ENCODE assay signal across 9 cellular contexts in genomic region chr4:151276787-151277557, GRCh38. TPM values are rescaled to one million over a fixed set of nuclear protein-coding genes. Genes with fewer than 3 reads are reported as not detected.
DNase-seq lines count a peak whose midpoint lies in the region; ATAC-seq and TF ChIP-seq lines count a peak whose summit lies in the region.
"Had no signal": no experiment of that assay in that cellular context is flagged by ENCODE, and none has a peak within 500 bp of the region (broad histone marks: within the 10 kb centered on the region; RNA-seq: fewer than 3 reads in every experiment).

Gene PRSS48, plus strand, starts transcription at chr4:151277161. Its CDS starts 12 bp downstream, at chr4:151277173.

- no peak within 1 kb of the TSS for H3K23ac ChIP-seq in H9 (ENCODE audit: insufficient read length, low read depth, low read length)

- no peak within 1 kb of the TSS for H2BK5ac ChIP-seq in H9 (ENCODE audit: insufficient read length, low read length)

- no peak within 1 kb of the TSS for H3T11ph ChIP-seq in H9 (ENCODE audit: low read length)

- no peaks in the 10 kb centered on the region for H3K27me3 Mint-ChIP-seq in H9 (ENCODE audit: low read depth)
- peaks cover 0 to 7% (median 4%) of the 10 kb centered on the region in 3 donors for H3K27me3 Mint-ChIP-seq in immature natural killer cell (ENCODE audit: low read depth in 3 of 3)

- H3K9me3 Mint-ChIP-seq in H9: no peaks in the 10 kb centered on the region
- peaks cover 0 to 1% (median 0%) of the 10 kb centered on the region in 6 donors for H3K9me3 Mint-ChIP-seq in immature natural killer cell
- H3K9me3 Mint-ChIP-seq: stimulated activated naive CD8-positive, alpha-beta T cell treated with anti-CD3 and anti-CD28 coated beads, Interleukin-15, Interleukin-2, amounts not matched to agents 100 ng/mL and 50 ng/mL, for 24 hours had no signal

- H3K4me3 Mint-ChIP-seq in H9 (no peak within 1 kb of the TSS; a peak in 1 of 5 replicates), immature natural killer cell (no peak within 1 kb of the TSS)
- H3K4me3 Mint-ChIP-seq: stimulated activated naive CD8-positive, alpha-beta T cell treated with anti-CD3 and anti-CD28 coated beads, Interleukin-15, Interleukin-2, amounts not matched to agents 100 ng/mL and 50 ng/mL, for 24 hours had no signal

- H2AFZ ChIP-seq in H9 (ENCODE audit: low read length): no peak within 1 kb of the TSS

- H3K23me2 ChIP-seq in H9 (ENCODE audit: insufficient read length, low read depth, low read length, poor library complexity, severe bottlenecking): no peaks in the 10 kb centered on the region

- WGBS in H9 (ENCODE audit: extremely low coverage, insufficient read length, low lambda C conversion rate): no CpG with 5 or more reads among the region's 7 CpGs
- 74 to 76% (median 76%) methylated on average over 7 of the region's 7 CpGs for WGBS in ovary, 3 donors

- H3K4me3 ChIP-seq in ovary: no peak within 1 kb of the TSS

- H2BK15ac ChIP-seq in H9 (ENCODE audit: low read depth, low read length): no peak within 1 kb of the TSS

- no peak within 1 kb of the TSS for H2BK20ac ChIP-seq in H9 (ENCODE audit: low read depth, low read length, poor library complexity, severe bottlenecking)

- H3K4me1 ChIP-seq in H9 (ENCODE audit: insufficient read depth, low read length) (no peaks in the 10 kb centered on the region; the same call in 1 of the 2 replicates), foreskin keratinocyte (no peaks in the 10 kb centered on the region), ovary (ENCODE audit: insufficient read depth) (peaks cover 7% of the 10 kb centered on the region)

- no peak within 1 kb of the TSS for H2BK12ac ChIP-seq in H9 (ENCODE audit: insufficient read length, low read depth, low read length)

- no peak for TF ChIP-seq EP300 in ovary (IDR thresholded peaks at IDR 0.05)

- intact Hi-C loops in ovary (cut with DNase I): no loop called here

- H3K36me3 Mint-ChIP-seq in H9 (ENCODE audit: insufficient read depth in 1 of 3, low read depth in 3 of 3) (peaks cover 0 to 2% (median 0%) of the 10 kb centered on the region in 3 experiments; a peak in 2 of 7 replicates), immature natural killer cell (no peaks in the 10 kb centered on the region)

- no peak for TF ChIP-seq POLR2A in ovary (IDR thresholded peaks at IDR 0.05)

- DNase-seq in EH (ENCODE audit: low read depth) (peak; percentile 65), H9 (peak; percentile 93), NCI-H69 (lab: John Stamatoyannopoulos, UW) (peak; percentile 37), activated T-cell treated with anti-CD3 and anti-CD28 coated beads for 48 hours (ENCODE audit: low read depth) (peak; percentile 50), foreskin keratinocyte (peak; percentile 18 to 39), ovary (peak; percentile 28 to 66 (median 52)), immature natural killer cell (no peak)
- DNase-seq in central memory CD4-positive, alpha-beta T cell: no peak

- H3K9me3 ChIP-seq in H9 (ENCODE audit: control insufficient read depth, low read depth, low read length): no peaks in the 10 kb centered on the region
- no peaks in the 10 kb centered on the region for H3K9me3 ChIP-seq in ovary

- H3K9ac ChIP-seq in H9 (ENCODE audit: extremely low read depth, insufficient read length, low read length): no peak within 1 kb of the TSS

- H3K27ac ChIP-seq in H9 (ENCODE audit: insufficient read length, low read depth, low read length) (no peak within 1 kb of the TSS), foreskin keratinocyte (no peak within 1 kb of the TSS), ovary (no peak within 1 kb of the TSS)

- no peak within 1 kb of the TSS for H3K4ac ChIP-seq in H9 (ENCODE audit: low read depth, low read length)

- no peak within 1 kb of the TSS for H2BK120ac ChIP-seq in H9 (ENCODE audit: low read depth, low read length, poor library complexity, severe bottlenecking)

- no peak within 1 kb of the TSS for H3K56ac ChIP-seq in H9 (ENCODE audit: insufficient read length, low read depth, low read length)

- ATAC-seq in foreskin keratinocyte: peak; percentile 79

- no peaks in the 10 kb centered on the region for H3K79me1 ChIP-seq in H9 (ENCODE audit: insufficient read depth, low read depth, low read length, poor library complexity, severe bottlenecking)

- no peaks in the 10 kb centered on the region for H4K20me1 ChIP-seq in H9 (ENCODE audit: control insufficient read depth, insufficient read depth, insufficient read length)

- H2AK5ac ChIP-seq in H9 (ENCODE audit: insufficient read length, low read length): no peak within 1 kb of the TSS

- H3K27me3 ChIP-seq in H9 (ENCODE audit: insufficient read depth, low read length) (no peaks in the 10 kb centered on the region), foreskin keratinocyte (no peaks in the 10 kb centered on the region), ovary (no peaks in the 10 kb centered on the region)

- H3K14ac ChIP-seq in H9 (ENCODE audit: insufficient read depth, low read length): no peak within 1 kb of the TSS

- no peak within 1 kb of the TSS for H4K91ac ChIP-seq in H9 (ENCODE audit: insufficient read length, low read depth, low read length)

- no peaks in the 10 kb centered on the region for H3K36me3 ChIP-seq in ovary

- H3K4me1 Mint-ChIP-seq in H9 (peaks cover 24 to 39% of the 10 kb centered on the region in 2 experiments), immature natural killer cell (no peaks in the 10 kb centered on the region)

- no peak within 1 kb of the TSS for H4K8ac ChIP-seq in H9 (replicated peaks; ENCODE audit: insufficient read length, low read depth, low read length)

- H3K4me2 ChIP-seq in H9 (ENCODE audit: insufficient read depth, insufficient read length, low read length): no peak within 1 kb of the TSS

- H3K79me2 ChIP-seq in H9 (ENCODE audit: insufficient read depth, low read length): peaks cover 15% of the 10 kb centered on the region; the same call in 1 of the 2 replicates

- H3K27ac Mint-ChIP-seq in H9: peak within 1 kb of the TSS in 2 of 3 experiments; percentile 2 to 72; a peak in 3 of 7 replicates
- H3K27ac Mint-ChIP-seq in immature natural killer cell: no peak within 1 kb of the TSS
- H3K27ac Mint-ChIP-seq: stimulated activated naive CD8-positive, alpha-beta T cell treated with anti-CD3 and anti-CD28 coated beads, Interleukin-15, Interleukin-2, amounts not matched to agents 100 ng/mL and 50 ng/mL, for 24 hours had no signal

- no peak within 1 kb of the TSS for H3K18ac ChIP-seq in H9 (ENCODE audit: insufficient read length, low read depth, low read length)

- no peak within 1 kb of the TSS for H4K5ac ChIP-seq in H9 (ENCODE audit: insufficient read length, low read depth, low read length)

- peak; percentile 97 for TF ChIP-seq CTCF in H9 (conservative IDR thresholded peaks at IDR 0.05)
- peak; percentile 85 for TF ChIP-seq CTCF in foreskin keratinocyte (conservative IDR thresholded peaks at IDR 0.05)
- TF ChIP-seq CTCF in ovary (IDR thresholded peaks at IDR 0.05): no peak

RNA-seq across cellular contexts. Expression of gene PRSS48, which starts in this region (rescaled TPM):
- total RNA-seq in H9 (2021) (not detected in 2 replicates), foreskin keratinocyte (not detected in 2 replicates), ovary (not detected)
- polyA plus RNA-seq in foreskin keratinocyte (not detected in 2 replicates), ovary (not detected), immature natural killer cell (not detected)

Comparison
In these comparisons a context has a peak if more than half of its experiments do, and no peak if none do; other contexts are left out.
1. Peak in DNase-seq in H9; RNA of the gene not detected or under 1 TPM.
2. Peak in DNase-seq and ATAC-seq in foreskin keratinocyte; RNA of the gene not detected or under 1 TPM.
3. Peak in DNase-seq in ovary; RNA of the gene not detected or under 1 TPM.
4. DNase-seq: peak in EH (single experiment), NCI-H69 (single experiment) and activated T-cell treated with anti-CD3 and anti-CD28 coated beads for 48 hours (single experiment); none in central memory CD4-positive, alpha-beta T cell (single experiment) and immature natural killer cell (0 of 3).
5. H3K27ac Mint-ChIP-seq: peak in H9 (2 of 3); none in immature natural killer cell (0 of 6).
6. CTCF ChIP-seq: peak in H9 (single experiment) and foreskin keratinocyte (single experiment); none in ovary (0 of 3).